Comparison of ENCODE assay signal across 17 cellular contexts in the genomic region with DNA sequence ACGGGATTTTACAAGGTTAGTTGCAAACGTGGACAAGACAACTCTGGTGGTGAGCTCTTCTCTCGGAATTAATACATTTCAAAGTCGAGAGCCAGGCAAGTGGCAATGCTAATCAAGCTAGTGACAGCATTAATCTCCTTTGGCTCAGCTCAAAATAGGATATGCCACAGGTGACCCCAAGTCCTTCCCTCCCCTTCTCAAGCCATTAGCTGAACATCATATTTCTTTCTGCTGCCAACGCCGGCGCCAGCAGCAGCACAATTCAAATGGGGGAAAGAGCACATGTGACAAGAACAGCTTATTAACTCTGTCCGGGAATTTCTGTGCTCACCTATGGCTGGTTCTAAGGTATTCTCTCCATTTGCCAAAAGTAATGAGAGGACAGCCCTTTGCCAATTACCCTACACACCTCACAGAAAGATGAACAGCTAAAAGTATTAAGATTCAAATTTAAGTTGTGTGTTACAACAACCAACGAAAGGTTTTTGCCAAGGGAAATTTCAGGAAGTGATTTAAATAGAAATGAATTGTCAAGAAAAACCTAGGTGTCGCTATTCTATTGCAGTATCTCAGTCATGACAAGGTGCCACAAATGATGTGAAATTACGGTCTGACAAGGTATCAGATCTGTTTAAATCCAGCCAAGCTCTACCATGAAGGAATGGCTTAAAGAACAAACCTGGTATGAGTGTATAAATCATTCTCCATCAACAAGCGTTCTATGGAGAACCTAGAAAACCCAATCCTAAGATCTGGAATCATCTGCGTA.
A peak's percentile ranks its signal among the peaks of the same experiment; 100 is the strongest.
DNase-seq lines count a peak whose midpoint lies in the region; TF ChIP-seq lines count a peak whose summit lies in the region.
"Had no signal": no experiment of that assay in that cellular context is flagged by ENCODE, and none has a peak within 500 bp of the region (broad histone marks: within the 10 kb centered on the region; RNA-seq: fewer than 3 reads in every experiment).

No MANE protein-coding gene starts in this region.

- DNase-seq in GM10248 (ENCODE audit: extremely low spot score), result peak; percentile 31
- DNase-seq in SK-MEL-5 (ENCODE audit: low read depth, low spot score), result peak; percentile 12
- peak; percentile 83 for DNase-seq in left kidney (ENCODE audit: low read depth, low spot score)
- DNase-seq in activated gamma-delta T cell (lab: John Stamatoyannopoulos, UW), result no peak
- no peak for DNase-seq in activated T-cell treated with anti-CD3 and anti-CD28 coated beads, Interleukin-2, amount 50 U/mL, for 1 hour
- DNase-seq in epidermal melanocyte (ENCODE audit: insufficient read length, low spot score), result no peak
- DNase-seq: ACHN; Calu3; CD4-positive, CD25-positive, alpha-beta regulatory T cell; DMS79 treated with DMSO at 0.1 percent for 48 hours; HFFc6; NCI-H1105 treated with DMSO at 0.1 percent for 48 hours; NCI-H1930; NCI-H510A treated with DMSO at 0.1 percent for 48 hours; PC-9; Right ventricle myocardium superior had no signal

- in situ Hi-C loops in SK-MEL-5 (cut with HindIII; ENCODE audit: low pct_unique_long_range_greater_than_20kb, low sequenced_read_pairs), result no loop called here

- POLR2A ChIA-PET in GM10248 (lab: Yijun Ruan, JAX), result no interaction called here

- TF ChIP-seq CTCF in GM10248 (IDR thresholded peaks at IDR 0.05; ENCODE audit: control extremely low read depth, extremely low read depth, low read depth, missing control alignments) (no peak), LNCAP (IDR thresholded peaks at IDR 0.05) (peak; percentile 30; the same call in 1 of the 2 replicates)

- CTCF ChIA-PET in GM10248 (lab: Yijun Ruan, JAX), result interaction anchor here (0.8 kb wide), 1 partner anchor 29 kb away, joined by 4 read pairs; no protein-coding TSS in a partner anchor

Comparison
In these comparisons a context has a peak if more than half of its experiments do, and no peak if none do; other contexts are left out.
1. DNase-seq: peak in GM10248 (single experiment), SK-MEL-5 (single experiment) and left kidney (single experiment); none in activated gamma-delta T cell (single experiment), activated T-cell treated with anti-CD3 and anti-CD28 coated beads, Interleukin-2, amount 50 U/mL, for 1 hour (single experiment) and epidermal melanocyte (single experiment).